1 cellular context compared by ENCODE assay signal in genomic region chr1:245687129-245687635, GRCh38.
TF ChIP-seq lines count a peak whose summit lies in the region.

No MANE protein-coding gene starts in this region.

TF ChIP-seq in K562, 482 proteins besides CTCF, POLR2A, EP300 and RAD21 (continued from another document):
- no peak for TF ChIP-seq ZBTB9 (CRISPR knock-in tag; IDR thresholded peaks at IDR 0.05)
- no peak for TF ChIP-seq XRCC4 (IDR thresholded peaks at IDR 0.05; ENCODE audit: extremely low read depth, insufficient read depth, insufficient read length)
- TF ChIP-seq ZFP1 (CRISPR knock-in tag; IDR thresholded peaks at IDR 0.05), result no peak
- TF ChIP-seq FOXK1 (CRISPR knock-in tag; IDR thresholded peaks at IDR 0.05; ENCODE audit: borderline replicate concordance), result no peak
